In the genomic region with DNA sequence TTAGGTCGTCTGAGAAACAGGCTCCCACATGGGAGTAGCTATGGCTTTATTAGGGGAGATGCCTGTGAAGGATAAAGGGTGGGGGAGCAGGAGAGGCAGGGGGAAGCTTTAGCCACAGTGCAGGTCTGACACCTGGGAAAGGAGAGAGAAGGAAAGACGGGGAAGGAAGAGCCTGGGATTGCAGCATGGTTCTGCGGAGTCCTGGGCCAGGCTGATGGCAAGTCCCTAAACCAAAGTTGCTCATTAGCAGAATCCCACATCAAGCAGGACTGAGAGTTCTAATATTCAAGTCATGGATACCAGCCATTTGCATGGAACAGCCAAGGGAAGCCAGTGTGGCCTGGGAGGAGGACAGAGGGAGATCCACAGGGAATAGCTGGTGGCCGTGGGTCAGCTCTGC, we compare ENCODE assay signal across 18 cellular contexts.
DNase-seq lines count a peak whose midpoint lies in the region; TF ChIP-seq lines count a peak whose summit lies in the region.
"Had no signal": no experiment of that assay in that cellular context is flagged by ENCODE, and none has a peak within 500 bp of the region (broad histone marks: within the 10 kb centered on the region; RNA-seq: fewer than 3 reads in every experiment).

No MANE protein-coding gene starts in this region.

- CTCF ChIA-PET in activated CD4-positive, alpha-beta memory T cell treated with anti-CD3 and anti-CD28 coated beads for 36 hours (lab: Charles Lee) = no interaction called here
- CTCF ChIA-PET in activated CD4-positive, alpha-beta memory T cell treated with anti-CD3 and anti-CD28 coated beads, Interleukin-2, amount 10 ng/mL, durations not matched to agents 7 days and 5 days (lab: Charles Lee) = no interaction called here

- intact Hi-C loops in activated CD4-positive, alpha-beta memory T cell treated with anti-CD3 and anti-CD28 coated beads for 36 hours (cut with micrococcal nuclease) = no loop called here
- intact Hi-C loops in sigmoid colon (cut with DNase I) = no loop called here

- no peak for TF ChIP-seq POLR2A in sigmoid colon (IDR thresholded peaks at IDR 0.05)

- POLR2A ChIA-PET in activated CD4-positive, alpha-beta memory T cell treated with anti-CD3 and anti-CD28 coated beads for 36 hours (lab: Charles Lee) = no interaction called here
- POLR2A ChIA-PET in activated CD4-positive, alpha-beta memory T cell treated with anti-CD3 and anti-CD28 coated beads, Interleukin-2, amount 10 ng/mL, durations not matched to agents 7 days and 5 days (lab: Charles Lee) = no interaction called here

- DNase-seq in activated CD4-positive, alpha-beta memory T cell treated with anti-CD3 and anti-CD28 coated beads for 36 hours = peak; percentile 1
- no peak for DNase-seq in activated CD4-positive, alpha-beta memory T cell treated with anti-CD3 and anti-CD28 coated beads, Interleukin-2, amount 10 ng/mL, durations not matched to agents 7 days and 5 days
- DNase-seq in coronary artery (ENCODE audit: low spot score) (peak; percentile 55), sigmoid colon (peak; percentile 13), AML-193 (lab: John Stamatoyannopoulos, UW) (no peak), GM19238 (ENCODE audit: insufficient read length, low spot score) (no peak), cerebellum (ENCODE audit: low spot score) (no peak)
- DNase-seq: Calu3; CD8-positive, alpha-beta T cell; DMS79 treated with DMSO at 0.1 percent for 48 hours; GF-D8; H9 had no signal

- no peak overlapping the region for H3K27ac ChIP-seq in coronary artery
- no peak overlapping the region for H3K27ac ChIP-seq in sigmoid colon
- H3K27ac ChIP-seq: 22Rv1, A549, BLaER1, HL-60 had no signal

- TF ChIP-seq CTCF in coronary artery (IDR thresholded peaks at IDR 0.05) = no peak
- TF ChIP-seq CTCF in nephron (IDR thresholded peaks at IDR 0.05; ENCODE audit: unreplicated experiment in 3 of 3) = no peak
- no peak for TF ChIP-seq CTCF in sigmoid colon (IDR thresholded peaks at IDR 0.05)

- WGBS in sigmoid colon, 2 donors = 82 to 86% methylated on average over 4 of the region's 4 CpGs

- H3K9me3 ChIP-seq in sigmoid colon = no peaks in the 10 kb centered on the region
- H3K9me3 ChIP-seq: A549, BLaER1 had no signal

- no peaks in the 10 kb centered on the region for H3K4me1 Mint-ChIP-seq in activated CD4-positive, alpha-beta memory T cell treated with anti-CD3 and anti-CD28 coated beads for 36 hours (ENCODE audit: low read depth)
- H3K4me1 Mint-ChIP-seq in activated CD4-positive, alpha-beta memory T cell treated with anti-CD3 and anti-CD28 coated beads, Interleukin-2, amount 10 ng/mL, durations not matched to agents 7 days and 5 days = no peaks in the 10 kb centered on the region
- H3K4me1 Mint-ChIP-seq in nephron = peaks cover 82% of the 10 kb centered on the region
- H3K4me1 Mint-ChIP-seq: IgD-negative memory B cell had no signal

- TF ChIP-seq EP300 in sigmoid colon (IDR thresholded peaks at IDR 0.05) = no peak

- no peak overlapping the region for H3K27ac Mint-ChIP-seq in activated CD4-positive, alpha-beta memory T cell treated with anti-CD3 and anti-CD28 coated beads for 36 hours
- H3K27ac Mint-ChIP-seq in activated CD4-positive, alpha-beta memory T cell treated with anti-CD3 and anti-CD28 coated beads, Interleukin-2, amount 10 ng/mL, durations not matched to agents 7 days and 5 days = no peak overlapping the region
- H3K27ac Mint-ChIP-seq in nephron = peak overlapping the region; percentile 8 to 87 (median 75)
- H3K27ac Mint-ChIP-seq: CD8-positive, alpha-beta T cell; H9 had no signal

- H3K4me3 Mint-ChIP-seq in activated CD4-positive, alpha-beta memory T cell treated with anti-CD3 and anti-CD28 coated beads for 36 hours = no peak overlapping the region
- no peak overlapping the region for H3K4me3 Mint-ChIP-seq in activated CD4-positive, alpha-beta memory T cell treated with anti-CD3 and anti-CD28 coated beads, Interleukin-2, amount 10 ng/mL, durations not matched to agents 7 days and 5 days
- H3K4me3 Mint-ChIP-seq in nephron = no peak overlapping the region
- H3K4me3 Mint-ChIP-seq: CD8-positive, alpha-beta T cell; H9; IgD-negative memory B cell had no signal

- H3K27me3 Mint-ChIP-seq in activated CD4-positive, alpha-beta memory T cell treated with anti-CD3 and anti-CD28 coated beads for 36 hours = peaks cover 5% of the 10 kb centered on the region
- H3K27me3 Mint-ChIP-seq in activated CD4-positive, alpha-beta memory T cell treated with anti-CD3 and anti-CD28 coated beads, Interleukin-2, amount 10 ng/mL, durations not matched to agents 7 days and 5 days = no peaks in the 10 kb centered on the region
- peaks cover 15% of the 10 kb centered on the region for H3K27me3 Mint-ChIP-seq in nephron (ENCODE audit: low read depth)

- no peaks in the 10 kb centered on the region for H3K9me3 Mint-ChIP-seq in activated CD4-positive, alpha-beta memory T cell treated with anti-CD3 and anti-CD28 coated beads for 36 hours
- no peaks in the 10 kb centered on the region for H3K9me3 Mint-ChIP-seq in activated CD4-positive, alpha-beta memory T cell treated with anti-CD3 and anti-CD28 coated beads, Interleukin-2, amount 10 ng/mL, durations not matched to agents 7 days and 5 days
- H3K9me3 Mint-ChIP-seq in nephron = no peaks in the 10 kb centered on the region
- H3K9me3 Mint-ChIP-seq: CD8-positive, alpha-beta T cell; H9; IgD-negative memory B cell had no signal

- no peaks in the 10 kb centered on the region for H3K27me3 ChIP-seq in sigmoid colon
- H3K27me3 ChIP-seq: BLaER1 had no signal

- no peaks in the 10 kb centered on the region for H3K4me1 ChIP-seq in sigmoid colon
- H3K4me1 ChIP-seq: A549 had no signal

- no peaks in the 10 kb centered on the region for H3K36me3 Mint-ChIP-seq in activated CD4-positive, alpha-beta memory T cell treated with anti-CD3 and anti-CD28 coated beads for 36 hours
- no peaks in the 10 kb centered on the region for H3K36me3 Mint-ChIP-seq in activated CD4-positive, alpha-beta memory T cell treated with anti-CD3 and anti-CD28 coated beads, Interleukin-2, amount 10 ng/mL, durations not matched to agents 7 days and 5 days (ENCODE audit: low read depth)
- H3K36me3 Mint-ChIP-seq in nephron (ENCODE audit: low read depth) = no peaks in the 10 kb centered on the region
- H3K36me3 Mint-ChIP-seq: CD8-positive, alpha-beta T cell; IgD-negative memory B cell had no signal

- H3K4me3 ChIP-seq in coronary artery = no peak overlapping the region
- no peak overlapping the region for H3K4me3 ChIP-seq in sigmoid colon
- H3K4me3 ChIP-seq: A549, BLaER1 had no signal

- no peaks in the 10 kb centered on the region for H3K36me3 ChIP-seq in sigmoid colon
- H3K36me3 ChIP-seq: BLaER1 had no signal

Comparison
In these comparisons a context has a peak if more than half of its experiments do, and no peak if none do; other contexts are left out.
1. DNase-seq: peak in activated CD4-positive, alpha-beta memory T cell treated with anti-CD3 and anti-CD28 coated beads for 36 hours (single experiment), coronary artery (single experiment) and sigmoid colon (single experiment); none in activated CD4-positive, alpha-beta memory T cell treated with anti-CD3 and anti-CD28 coated beads, Interleukin-2, amount 10 ng/mL, durations not matched to agents 7 days and 5 days (single experiment), AML-193 (0 of 2), GM19238 (single experiment) and cerebellum (single experiment).
2. H3K27ac Mint-ChIP-seq: peak in nephron (3 of 3); none in activated CD4-positive, alpha-beta memory T cell treated with anti-CD3 and anti-CD28 coated beads for 36 hours (single experiment) and activated CD4-positive, alpha-beta memory T cell treated with anti-CD3 and anti-CD28 coated beads, Interleukin-2, amount 10 ng/mL, durations not matched to agents 7 days and 5 days (single experiment).